13 cellular contexts compared by ENCODE assay signal in genomic region chr7:73341877-73342276, GRCh38. TPM values are rescaled to one million over a fixed set of nuclear protein-coding genes. Genes with fewer than 3 reads are reported as not detected.
DNase-seq lines count a peak whose midpoint lies in the region; ATAC-seq and TF ChIP-seq lines count a peak whose summit lies in the region.
"Had no signal": no experiment of that assay in that cellular context is flagged by ENCODE, and none has a peak within 500 bp of the region (broad histone marks: within the 10 kb centered on the region; RNA-seq: fewer than 3 reads in every experiment).

No MANE protein-coding gene starts in this region.

- TF ChIP-seq POLR2A in gastroesophageal sphincter (IDR thresholded peaks at IDR 0.05), result no peak

- no peak for TF ChIP-seq CTCF in gastroesophageal sphincter (IDR thresholded peaks at IDR 0.05)

- no peak overlapping the region for H3K4ac ChIP-seq in mesendoderm (ENCODE audit: low read depth, low read length)

- no CpG with 5 or more reads among the region's 8 CpGs for WGBS in mesendoderm (ENCODE audit: extremely low coverage, insufficient coverage, low lambda C conversion rate)
- WGBS in gastroesophageal sphincter (ENCODE audit: low coverage in 1 of 2), 2 donors, result 53 to 61% methylated on average over 6 to 8 of the region's 8 CpGs

- H3K4me3 Mint-ChIP-seq in activated T-helper 17 cell treated with anti-CD3 and anti-CD28 coated beads, Interleukin-2, amount 50 U/mL, for 72 hours, result no peak overlapping the region
- H3K4me3 Mint-ChIP-seq: activated naive CD4-positive, alpha-beta T cell treated with anti-CD3 and anti-CD28 coated beads for 36 hours had no signal

- no peak overlapping the region for H3K4me2 ChIP-seq in mesendoderm (ENCODE audit: low read length)

- no peak overlapping the region for H3K27ac Mint-ChIP-seq in activated T-helper 17 cell treated with anti-CD3 and anti-CD28 coated beads, Interleukin-2, amount 50 U/mL, for 72 hours
- H3K27ac Mint-ChIP-seq: activated naive CD4-positive, alpha-beta T cell treated with anti-CD3 and anti-CD28 coated beads for 36 hours had no signal

- peaks cover 2% of the 10 kb centered on the region for H3K4me1 ChIP-seq in mesendoderm (ENCODE audit: control insufficient read depth, low read depth, low read length)
- peaks cover 0 to 8% (median 0%) of the 10 kb centered on the region in 3 donors for H3K4me1 ChIP-seq in gastroesophageal sphincter

- no peaks in the 10 kb centered on the region for H3K36me3 Mint-ChIP-seq in activated T-helper 17 cell treated with anti-CD3 and anti-CD28 coated beads, Interleukin-2, amount 50 U/mL, for 72 hours (ENCODE audit: low read depth)

- H3K27ac ChIP-seq in mesendoderm (ENCODE audit: low read depth, low read length) (no peak overlapping the region), gastroesophageal sphincter (no peak overlapping the region)

- no peak overlapping the region for H4K8ac ChIP-seq in mesendoderm (ENCODE audit: low read depth, low read length)

- H2BK120ac ChIP-seq in mesendoderm (ENCODE audit: low read depth, low read length), result no peak overlapping the region

- no peak overlapping the region for H3K9ac ChIP-seq in mesendoderm (ENCODE audit: low read length)

- no peak overlapping the region for H2AK5ac ChIP-seq in mesendoderm (ENCODE audit: low read length)

- no peaks in the 10 kb centered on the region for H3K9me3 Mint-ChIP-seq in activated T-helper 17 cell treated with anti-CD3 and anti-CD28 coated beads, Interleukin-2, amount 50 U/mL, for 72 hours
- H3K9me3 Mint-ChIP-seq: activated naive CD4-positive, alpha-beta T cell treated with anti-CD3 and anti-CD28 coated beads for 36 hours had no signal

- H3K4me1 Mint-ChIP-seq in activated T-helper 17 cell treated with anti-CD3 and anti-CD28 coated beads, Interleukin-2, amount 50 U/mL, for 72 hours, result no peaks in the 10 kb centered on the region

- peak; percentile 95 for DNase-seq in COLO829 (ENCODE audit: low spot score)
- DNase-seq in HS-27A (ENCODE audit: low read depth), result peak; percentile 34
- DNase-seq in mesendoderm, result peak; percentile 66
- no peak for DNase-seq in kidney glomerular epithelial cell (lab: John Stamatoyannopoulos, UW)
- DNase-seq: activated naive CD4-positive, alpha-beta T cell treated with anti-CD3 and anti-CD28 coated beads for 36 hours; erythroblast had no signal

- H3K9me3 ChIP-seq in gastroesophageal sphincter, result no peaks in the 10 kb centered on the region

- H3K4me3 ChIP-seq in mesendoderm (ENCODE audit: low read length) (no peak overlapping the region), gastroesophageal sphincter (no peak overlapping the region)

- no peak overlapping the region for H3K56ac ChIP-seq in mesendoderm (ENCODE audit: low read length)

- H3K27me3 ChIP-seq in mesendoderm (ENCODE audit: insufficient read depth, low read length, poor library complexity) (no peaks in the 10 kb centered on the region), gastroesophageal sphincter (peaks cover 13% of the 10 kb centered on the region)

- H3K36me3 ChIP-seq in mesendoderm (ENCODE audit: control insufficient read depth, insufficient read depth, low read length) (no peaks in the 10 kb centered on the region), gastroesophageal sphincter (no peaks in the 10 kb centered on the region)

- no peak overlapping the region for H2BK15ac ChIP-seq in mesendoderm (replicated peaks; ENCODE audit: low read depth)

- H2BK5ac ChIP-seq in mesendoderm (ENCODE audit: low read length), result no peak overlapping the region

- peaks cover 9% of the 10 kb centered on the region for H3K27me3 Mint-ChIP-seq in activated T-helper 17 cell treated with anti-CD3 and anti-CD28 coated beads, Interleukin-2, amount 50 U/mL, for 72 hours

- H3K79me2 ChIP-seq in mesendoderm (ENCODE audit: control insufficient read depth, insufficient read depth, low read length), result no peaks in the 10 kb centered on the region

- TF ChIP-seq EP300 in gastroesophageal sphincter (IDR thresholded peaks at IDR 0.05), result no peak

- no peak overlapping the region for H3K23ac ChIP-seq in mesendoderm (ENCODE audit: low read length)

- H3K18ac ChIP-seq in mesendoderm (ENCODE audit: low read length), result no peak overlapping the region

- ATAC-seq in activated T-helper 17 cell treated with anti-CD3 and anti-CD28 coated beads, Interleukin-2, amount 50 U/mL, for 72 hours (replicated peaks), result peak; percentile 35
- ATAC-seq in HG02885 (IDR thresholded peaks at IDR 0.05; ENCODE audit: poor library complexity, unreplicated experiment) (no peak), gastroesophageal sphincter (no peak), HG02884 (IDR thresholded peaks at IDR 0.05; ENCODE audit: unreplicated experiment) (no peak)

- no peaks in the 10 kb centered on the region for H3K79me1 ChIP-seq in mesendoderm (ENCODE audit: low read length)

- H4K5ac ChIP-seq in mesendoderm (ENCODE audit: low read length), result no peak overlapping the region

RNA-seq across cellular contexts. Expression of gene FKBP6, which starts 13.9 kb away (rescaled TPM):
- total RNA-seq in activated T-helper 17 cell treated with anti-CD3 and anti-CD28 coated beads, Interleukin-2, amount 50 U/mL, for 72 hours, result not detected
- 0.07 TPM for polyA plus RNA-seq in mesendoderm (2013, experiment 1 of 2)
- polyA plus RNA-seq in mesendoderm (2013, experiment 2 of 2), result 0.06 TPM
- total RNA-seq in gastroesophageal sphincter, result not detected
- total RNA-seq: activated naive CD4-positive, alpha-beta T cell treated with anti-CD3 and anti-CD28 coated beads for 36 hours; G401; mesenteric fat pad had no signal

RNA-seq across cellular contexts. Expression of gene TRIM50, which starts 14.0 kb away (rescaled TPM):
- total RNA-seq in activated T-helper 17 cell treated with anti-CD3 and anti-CD28 coated beads, Interleukin-2, amount 50 U/mL, for 72 hours, result not detected
- 0.13 TPM for polyA plus RNA-seq in mesendoderm (2013, experiment 1 of 2)
- 0.06 TPM for polyA plus RNA-seq in mesendoderm (2013, experiment 2 of 2)
- total RNA-seq in gastroesophageal sphincter, result under 1 TPM in 3 of 4 donors, not detected in 1; 0.27 to 0.78 (median 0.42) TPM
- total RNA-seq: activated naive CD4-positive, alpha-beta T cell treated with anti-CD3 and anti-CD28 coated beads for 36 hours; G401; temporal lobe had no signal

RNA-seq across cellular contexts. Expression of gene NSUN5, which starts 33.3 kb away (rescaled TPM):
- total RNA-seq in activated T-helper 17 cell treated with anti-CD3 and anti-CD28 coated beads, Interleukin-2, amount 50 U/mL, for 72 hours, result 10 to 100 TPM; 32.2 to 48.4 TPM
- 35.1 TPM for polyA plus RNA-seq in mesendoderm (2013, experiment 1 of 2)
- 36.4 TPM for polyA plus RNA-seq in mesendoderm (2013, experiment 2 of 2)
- 10 to 100 TPM; 15.8 to 34.4 (median 26.7) TPM for total RNA-seq in gastroesophageal sphincter
